In genomic region chr21:26365849-26366248, GRCh38 we compare ENCODE assay signal across 21 cellular contexts.
"Had no signal": no experiment of that assay in that cellular context is flagged by ENCODE, and none has a peak within 500 bp of the region (broad histone marks: within the 10 kb centered on the region; RNA-seq: fewer than 3 reads in every experiment).

No MANE protein-coding gene starts in this region.

- H3K4me3 ChIP-seq: colonic mucosa, esophagus squamous epithelium, mucosa of descending colon, psoas muscle, spleen, stomach had no signal

- DNase-seq: cerebellar nuclear complex; colonic mucosa; effector CD4-positive, alpha-beta T cell; endodermal cell; esophagus squamous epithelium; foreskin fibroblast; immature natural killer cell; kidney; mucosa of descending colon; naive thymus-derived CD8-positive, alpha-beta T cell; psoas muscle; spleen; stimulated activated CD4-positive, alpha-beta T cell treated with anti-CD3 and anti-CD28 coated beads, Interleukin-15, amount 100 ng/mL, for 24 hours; stimulated activated CD4-positive, alpha-beta T cell treated with anti-CD3 and anti-CD28 coated beads, Interleukin-1b, Interleukin-23, amount 100 ng/mL, for 48 hours; stimulated activated CD4-positive, alpha-beta T cell treated with anti-CD3 and anti-CD28 coated beads, Interleukin-4, amount 100 ng/mL, for 24 hours; stimulated activated naive B cell treated with anti-CD40 and anti-IgM and Interleukin-4, amounts not matched to agents 10 μg/mL and 1 μg/mL and 100 μg/mL, for 72 hours; stomach; substantia nigra; trophoblast cell had no signal

- H3K36me3 ChIP-seq: colonic mucosa, esophagus squamous epithelium, neutrophil, spleen, stomach had no signal

- H3K27ac ChIP-seq: colonic mucosa, esophagus squamous epithelium, neutrophil, psoas muscle, spleen, stomach had no signal

- H3K4me1 ChIP-seq: colonic mucosa, esophagus squamous epithelium, psoas muscle, spleen, stomach had no signal

- H3K9me3 Mint-ChIP-seq: endodermal cell; stimulated activated naive B cell treated with anti-CD40 and anti-IgM and Interleukin-4, amounts not matched to agents 10 μg/mL and 1 μg/mL and 100 μg/mL, for 72 hours had no signal

- H3K27ac Mint-ChIP-seq: endodermal cell; immature natural killer cell; naive thymus-derived CD8-positive, alpha-beta T cell; stimulated activated naive B cell treated with anti-CD40 and anti-IgM and Interleukin-4, amounts not matched to agents 10 μg/mL and 1 μg/mL and 100 μg/mL, for 72 hours had no signal

- H3K27me3 ChIP-seq: colonic mucosa, esophagus squamous epithelium, neutrophil, spleen, stomach had no signal

- ATAC-seq: mucosa of descending colon; naive thymus-derived CD8-positive, alpha-beta T cell; psoas muscle; sciatic nerve; stimulated activated naive B cell treated with anti-CD40 and anti-IgM and Interleukin-4, amounts not matched to agents 10 μg/mL and 1 μg/mL and 100 μg/mL, for 72 hours had no signal

- H3K9me3 ChIP-seq: colonic mucosa, esophagus squamous epithelium, mucosa of descending colon, neutrophil, psoas muscle, spleen, stomach had no signal

- H3K4me1 Mint-ChIP-seq: immature natural killer cell; naive thymus-derived CD8-positive, alpha-beta T cell; stimulated activated naive B cell treated with anti-CD40 and anti-IgM and Interleukin-4, amounts not matched to agents 10 μg/mL and 1 μg/mL and 100 μg/mL, for 72 hours had no signal

- H3K4me3 Mint-ChIP-seq: endodermal cell; immature natural killer cell; naive thymus-derived CD8-positive, alpha-beta T cell; stimulated activated naive B cell treated with anti-CD40 and anti-IgM and Interleukin-4, amounts not matched to agents 10 μg/mL and 1 μg/mL and 100 μg/mL, for 72 hours had no signal

- H3K27me3 Mint-ChIP-seq: stimulated activated naive B cell treated with anti-CD40 and anti-IgM and Interleukin-4, amounts not matched to agents 10 μg/mL and 1 μg/mL and 100 μg/mL, for 72 hours had no signal
